20 cellular contexts compared by ENCODE assay signal in the genomic region with DNA sequence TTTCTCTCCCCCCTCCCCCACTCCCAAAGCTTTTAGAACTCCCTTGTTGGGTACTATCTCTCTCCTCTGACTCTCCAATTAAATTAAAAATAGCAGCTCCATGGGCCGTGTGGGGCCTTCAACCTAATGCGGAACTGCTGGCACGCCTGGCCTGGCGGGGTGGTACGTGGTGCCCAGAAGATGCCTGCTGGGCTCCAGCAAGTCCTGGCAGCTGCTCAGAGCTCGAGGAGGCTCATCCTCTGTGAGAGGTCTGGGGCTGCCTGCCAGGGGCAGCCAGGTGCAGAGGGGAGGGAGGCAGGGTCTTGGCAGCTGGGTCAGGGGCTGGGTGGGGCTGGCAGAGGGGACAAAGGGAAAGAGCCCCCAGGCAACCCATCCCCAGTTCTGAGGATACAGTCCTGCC.
DNase-seq lines count a peak whose midpoint lies in the region; ATAC-seq and TF ChIP-seq lines count a peak whose summit lies in the region.
"Had no signal": no experiment of that assay in that cellular context is flagged by ENCODE, and none has a peak within 500 bp of the region (broad histone marks: within the 10 kb centered on the region; RNA-seq: fewer than 3 reads in every experiment).

No MANE protein-coding gene starts in this region.

- H3K36me3 ChIP-seq in heart left ventricle (no peaks in the 10 kb centered on the region), upper lobe of left lung (no peaks in the 10 kb centered on the region)
- H3K36me3 ChIP-seq: esophagus squamous epithelium, transverse colon had no signal

- intact Hi-C loops in heart left ventricle (cut with DNase I) = loop anchor here in 9 of 10 donors (1.0 to 10.0 kb wide), 5 partner anchors 10 to 335 kb away; no protein-coding TSS in a partner anchor

- TF ChIP-seq CTCF in heart left ventricle (IDR thresholded peaks at IDR 0.05) (no peak), upper lobe of left lung (IDR thresholded peaks at IDR 0.05) (no peak)

- DNase-seq in NCI-H2081 (lab: John Stamatoyannopoulos, UW) (peak; percentile 28 to 70), NCI-H2081 treated with DMSO at 0.1 percent for 48 hours (lab: John Stamatoyannopoulos, UW) (no peak), NCI-H2227 treated with DMSO at 0.1 percent for 48 hours (lab: John Stamatoyannopoulos, UW) (peak; percentile 61), heart left ventricle (peak; percentile 52 to 86 (median 74)), upper lobe of left lung (peak; percentile 6 to 52), GM19240 (ENCODE audit: insufficient read length, low spot score) (no peak), medulla oblongata (ENCODE audit: extremely low spot score) (no peak)
- DNase-seq: 8988T; activated CD4-positive, alpha-beta T cell treated with anti-CD3 and anti-CD28 coated beads for 1 hour; AML-193; effector memory CD8-positive, alpha-beta T cell; EL; esophagus squamous epithelium; Kasumi-1; midbrain; NCI-H1417; NCI-H510A treated with DMSO at 0.1 percent for 48 hours; transverse colon had no signal

- H3K4me1 ChIP-seq in heart left ventricle (peaks cover 0 to 9% (median 0%) of the 10 kb centered on the region in 12 donors), upper lobe of left lung (no peaks in the 10 kb centered on the region)
- H3K4me1 ChIP-seq: esophagus squamous epithelium, transverse colon had no signal

- H3K9me3 ChIP-seq in heart left ventricle (no peaks in the 10 kb centered on the region), upper lobe of left lung (no peaks in the 10 kb centered on the region)
- H3K9me3 ChIP-seq: esophagus squamous epithelium, transverse colon had no signal

- WGBS in heart left ventricle, 4 donors = 41 to 52% (median 42%) methylated on average over 6 of the region's 6 CpGs
- WGBS in upper lobe of left lung, 2 donors = 68 to 77% methylated on average over 5 to 6 of the region's 6 CpGs

- H3K27ac ChIP-seq in heart left ventricle (peak overlapping the region in 4 of 12 donors; percentile 19 to 57 (median 44)), upper lobe of left lung (no peak overlapping the region)
- H3K27ac ChIP-seq: esophagus squamous epithelium, skin epidermis, transverse colon had no signal

- H3K4me3 ChIP-seq in heart left ventricle = no peak overlapping the region
- no peak overlapping the region for H3K4me3 ChIP-seq in upper lobe of left lung
- H3K4me3 ChIP-seq: esophagus squamous epithelium, skin epidermis, transverse colon had no signal

- no peak for TF ChIP-seq POLR2A in heart left ventricle (IDR thresholded peaks at IDR 0.05)
- no peak for TF ChIP-seq POLR2A in upper lobe of left lung (IDR thresholded peaks at IDR 0.05)

- no peak for TF ChIP-seq EP300 in upper lobe of left lung (IDR thresholded peaks at IDR 0.05)

- H3K27me3 ChIP-seq in heart left ventricle (peaks cover 0 to 8% (median 0%) of the 10 kb centered on the region in 9 donors), upper lobe of left lung (peaks cover 0 to 4% (median 0%) of the 10 kb centered on the region in 4 donors)

- ATAC-seq in heart left ventricle (peak; percentile 86 to 93 (median 88)), upper lobe of left lung (ENCODE audit: low FRiP score in 2 of 2) (no peak), HG03378 (IDR thresholded peaks at IDR 0.05; ENCODE audit: unreplicated experiment) (no peak)
- ATAC-seq: effector memory CD8-positive, alpha-beta T cell had no signal

Comparison
In these comparisons a context has a peak if more than half of its experiments do, and no peak if none do; other contexts are left out.
1. DNase-seq: peak in NCI-H2081 (2 of 2), NCI-H2227 treated with DMSO at 0.1 percent for 48 hours (single experiment), heart left ventricle (5 of 5) and upper lobe of left lung (2 of 2); none in NCI-H2081 treated with DMSO at 0.1 percent for 48 hours (single experiment), GM19240 (single experiment) and medulla oblongata (single experiment).
2. ATAC-seq: peak in heart left ventricle (4 of 4); none in upper lobe of left lung (0 of 2) and HG03378 (single experiment).